ENCODE assay signal across 14 cellular contexts in genomic region chr10:33238643-33239042, GRCh38.
DNase-seq lines count a peak whose midpoint lies in the region; ATAC-seq and TF ChIP-seq lines count a peak whose summit lies in the region.
"Had no signal": no experiment of that assay in that cellular context is flagged by ENCODE, and none has a peak within 500 bp of the region (broad histone marks: within the 10 kb centered on the region; RNA-seq: fewer than 3 reads in every experiment).

No MANE protein-coding gene starts in this region.

- H3K27me3 ChIP-seq in GM23248 (replicated peaks; ENCODE audit: insufficient read depth) (no peaks in the 10 kb centered on the region), SK-N-SH (ENCODE audit: insufficient read depth) (no peaks in the 10 kb centered on the region), psoas muscle (ENCODE audit: insufficient read depth in 3 of 3, low read length in 2 of 3) (no peaks in the 10 kb centered on the region), GM23338 (ENCODE audit: insufficient read depth) (no peaks in the 10 kb centered on the region)
- H3K27me3 ChIP-seq: adrenal gland, stomach had no signal

- H3K4me2 ChIP-seq in GM23248 (ENCODE audit: unreplicated experiment) (peak overlapping the region; percentile 53), SK-N-SH (peak overlapping the region; percentile 68), GM23338 (no peak overlapping the region)

- H3K27me3 Mint-ChIP-seq in GM23338 (ENCODE audit: insufficient read depth, low read depth, poor library complexity), result peaks cover 2% of the 10 kb centered on the region

- CTCF ChIA-PET in SK-N-SH (lab: Yijun Ruan, JAX), result interaction anchor here (0.7 kb wide), 1 partner anchor 18 kb away, joined by 3 read pairs; no protein-coding TSS in a partner anchor

- H2AFZ ChIP-seq in GM23248, result no peak overlapping the region
- no peak overlapping the region for H2AFZ ChIP-seq in SK-N-SH (ENCODE audit: low read depth)
- no peak overlapping the region for H2AFZ ChIP-seq in GM23338

- H3K36me3 ChIP-seq in GM23248 (ENCODE audit: low read depth), result no peaks in the 10 kb centered on the region
- peaks cover 2 to 49% of the 10 kb centered on the region in 2 experiments for H3K36me3 ChIP-seq in SK-N-SH (replicated peaks in 1 of 2; ENCODE audit: control insufficient read depth in 1 of 2, insufficient read depth in 2 of 2, low read length in 1 of 2)
- H3K36me3 ChIP-seq in psoas muscle (ENCODE audit: insufficient read depth in 1 of 2, low read depth in 1 of 2), result peaks cover 0 to 9% of the 10 kb centered on the region in 2 donors
- H3K36me3 ChIP-seq in GM23338 (ENCODE audit: insufficient read depth), result no peaks in the 10 kb centered on the region
- H3K36me3 ChIP-seq: stomach had no signal

- H3K36me3 Mint-ChIP-seq in GM23338 (ENCODE audit: low read depth), result no peaks in the 10 kb centered on the region

- no peaks in the 10 kb centered on the region for H3K9me2 ChIP-seq in GM23248 (ENCODE audit: insufficient read depth)
- H3K9me2 ChIP-seq in SK-N-SH, result no peaks in the 10 kb centered on the region
- H3K9me2 ChIP-seq in GM23338 (ENCODE audit: insufficient read depth), result no peaks in the 10 kb centered on the region

- H3K27ac Mint-ChIP-seq in GM23338, result no peak overlapping the region

- peak in 1 of 2 experiments; percentile 45; a peak in 1 of 4 replicates for TF ChIP-seq EP300 in SK-N-SH (IDR thresholded peaks at IDR 0.05; ENCODE audit: borderline replicate concordance in 1 of 2, low read depth in 1 of 2, low read length in 1 of 2)

- peaks cover 96% of the 10 kb centered on the region for H3F3A ChIP-seq in GM23248 (ENCODE audit: insufficient read depth)
- peaks cover 39% of the 10 kb centered on the region for H3F3A ChIP-seq in SK-N-SH (replicated peaks; ENCODE audit: insufficient read depth)
- no peaks in the 10 kb centered on the region for H3F3A ChIP-seq in GM23338 (replicated peaks; ENCODE audit: low read depth)

- H3K4me1 ChIP-seq in GM23248 (ENCODE audit: insufficient read depth) (peaks cover 85% of the 10 kb centered on the region), SK-N-SH (ENCODE audit: control insufficient read depth in 1 of 2, insufficient read depth in 2 of 2, low read depth in 1 of 2, low read length in 1 of 2) (peaks cover 7 to 53% of the 10 kb centered on the region in 2 experiments), psoas muscle (peaks cover 9% of the 10 kb centered on the region), GM23338 (ENCODE audit: insufficient read depth) (peaks cover 10% of the 10 kb centered on the region; the same call in 1 of the 2 replicates)

- 39 to 56% methylated on average over 3 of the region's 3 CpGs for WGBS in GM23248 (ENCODE audit: low coverage in 1 of 2, low lambda C conversion rate in 2 of 2, missing lambda C conversion rate in 2 of 2), 2 experiments
- WGBS in SK-N-SH (ENCODE audit: low lambda C conversion rate), result 42% methylated on average over 3 of the region's 3 CpGs
- 88 to 94% (median 93%) methylated on average over 3 of the region's 3 CpGs for WGBS in psoas muscle, 3 donors

- no peak overlapping the region for H3K4me3 Mint-ChIP-seq in GM23338
- H3K4me3 Mint-ChIP-seq: CD8-positive, alpha-beta memory T cell had no signal

- H3K4me1 Mint-ChIP-seq in GM23338, result peaks cover 14% of the 10 kb centered on the region
- H3K4me1 Mint-ChIP-seq: CD8-positive, alpha-beta memory T cell had no signal

- in situ Hi-C loops in GM23248 (cut with MboI), result no loop called here

- TF ChIP-seq CTCF in SK-N-SH (IDR thresholded peaks at IDR 0.05), result no peak
- no peak for TF ChIP-seq CTCF in fibroblast of mammary gland (conservative IDR thresholded peaks at IDR 0.05; ENCODE audit: control insufficient read depth, insufficient read depth, low read depth, low read length)
- TF ChIP-seq CTCF in psoas muscle (IDR thresholded peaks at IDR 0.05), result no peak
- TF ChIP-seq CTCF in GM23338 (conservative IDR thresholded peaks at IDR 0.05; ENCODE audit: low read depth in 2 of 2), result no peak

- no peak for TF ChIP-seq RAD21 in SK-N-SH (IDR thresholded peaks at IDR 0.05; ENCODE audit: low read length)

- peak; percentile 91 for DNase-seq in GM23248
- DNase-seq in SK-N-SH, result no peak
- DNase-seq in fibroblast of mammary gland (ENCODE audit: low read depth), result peak; percentile 91
- no peak for DNase-seq in psoas muscle
- DNase-seq in GM23338 (ENCODE audit: low spot score), result no peak
- DNase-seq in NCI-H524 treated with DMSO at 0.1 percent for 48 hours (lab: John Stamatoyannopoulos, UW), result no peak
- DNase-seq in DMS114 treated with DMSO at 0.1 percent for 48 hours (lab: John Stamatoyannopoulos, UW; ENCODE audit: unreplicated experiment), result no peak
- DNase-seq: adrenal gland; CD8-positive, alpha-beta memory T cell; effector CD4-positive, alpha-beta T cell; KG1; NCI-H187; NK-92 treated with Interleukin-12 subunit alpha and Interleukin-12 subunit beta, amount 100 ng/mL, for 24 hours; stomach had no signal

- no peaks in the 10 kb centered on the region for H3K9me3 Mint-ChIP-seq in GM23338
- H3K9me3 Mint-ChIP-seq: CD8-positive, alpha-beta memory T cell had no signal

- intact Hi-C loops in psoas muscle (cut with DNase I), result no loop called here

- H4K20me1 ChIP-seq in GM23248 (ENCODE audit: insufficient read depth) (no peaks in the 10 kb centered on the region), SK-N-SH (ENCODE audit: insufficient read depth) (no peaks in the 10 kb centered on the region), GM23338 (replicated peaks; ENCODE audit: insufficient read depth) (no peaks in the 10 kb centered on the region)

- H3K4me3 ChIP-seq in GM23248 (peak overlapping the region; percentile 37), SK-N-SH (ENCODE audit: low read depth in 2 of 2, low read length in 1 of 2) (peak overlapping the region in 1 of 2 experiments; percentile 18; a peak in 2 of 4 replicates), fibroblast of mammary gland (ENCODE audit: control insufficient read depth, low read depth, low read length) (no peak overlapping the region), psoas muscle (no peak overlapping the region), GM23338 (no peak overlapping the region)
- H3K4me3 ChIP-seq: adrenal gland, stomach had no signal

- POLR2A ChIA-PET in SK-N-SH (lab: Yijun Ruan, JAX), result no interaction called here

- H3K9me3 ChIP-seq in GM23248 (ENCODE audit: low read depth) (no peaks in the 10 kb centered on the region), SK-N-SH (no peaks in the 10 kb centered on the region), psoas muscle (no peaks in the 10 kb centered on the region)
- H3K9me3 ChIP-seq: adrenal gland, stomach had no signal

- no peak for ATAC-seq in psoas muscle
- ATAC-seq in GM23338, result no peak

- H3K9ac ChIP-seq in GM23248 (peak overlapping the region; percentile 65), SK-N-SH (peak overlapping the region; percentile 66; the same call in 1 of the 2 replicates)

- H3K27ac ChIP-seq in GM23248 (peak overlapping the region; percentile 91), SK-N-SH (ENCODE audit: low read depth in 2 of 2, low read length in 1 of 2) (peak overlapping the region; percentile 65 to 92; a peak in 3 of 4 replicates), psoas muscle (peak overlapping the region; percentile 8), GM23338 (ENCODE audit: low read depth) (no peak overlapping the region)
- H3K27ac ChIP-seq: adrenal gland had no signal

- H3K79me2 ChIP-seq in GM23248 (ENCODE audit: insufficient read depth), result peaks cover 55% of the 10 kb centered on the region
- peaks cover 39% of the 10 kb centered on the region for H3K79me2 ChIP-seq in SK-N-SH (ENCODE audit: insufficient read depth)
- H3K79me2 ChIP-seq in GM23338 (replicated peaks; ENCODE audit: insufficient read depth), result no peaks in the 10 kb centered on the region

TF ChIP-seq in SK-N-SH, 30 proteins besides CTCF, POLR2A, EP300 and RAD21 (continues in another document):
- peak; percentile 35; the same call in 1 of the 2 replicates for TF ChIP-seq TEAD4 (IDR thresholded peaks at IDR 0.05; ENCODE audit: borderline replicate concordance, insufficient read depth)
- no peak for TF ChIP-seq JUND (IDR thresholded peaks at IDR 0.05)
- no peak for TF ChIP-seq RCOR1 (IDR thresholded peaks at IDR 0.05; ENCODE audit: low read length)
- 0 out of 2 replicates have a peak, but pooled peaks have one; percentile 41 for TF ChIP-seq MAX (IDR thresholded peaks at IDR 0.05; ENCODE audit: low read depth)
- peak; percentile 60 for TF ChIP-seq TCF12 (IDR thresholded peaks at IDR 0.05)
- peak; percentile 29; the same call in 1 of the 2 replicates for TF ChIP-seq PBX3 (IDR thresholded peaks at IDR 0.05)

TF ChIP-seq in GM23338, 12 proteins besides CTCF, POLR2A, EP300 and RAD21 (continues in another document):
- TF ChIP-seq POLR2AphosphoS5 (IDR thresholded peaks at IDR 0.05; ENCODE audit: low read depth) (no peak), JUNB (IDR thresholded peaks at IDR 0.05; ENCODE audit: unreplicated experiment) (no peak), REST (IDR thresholded peaks at IDR 0.05; ENCODE audit: unreplicated experiment) (no peak), NANOG (IDR thresholded peaks at IDR 0.05; ENCODE audit: borderline replicate concordance) (no peak), EZH2 (IDR thresholded peaks at IDR 0.05; ENCODE audit: low read depth, unreplicated experiment) (no peak), STAT1 (IDR thresholded peaks at IDR 0.05; ENCODE audit: unreplicated experiment) (no peak), CREB1 (CRISPR knock-in tag; IDR thresholded peaks at IDR 0.05; ENCODE audit: low read depth) (no peak), ZNF331 (CRISPR knock-in tag; IDR thresholded peaks at IDR 0.05; ENCODE audit: low read depth) (no peak)

Comparison
In these comparisons a context has a peak if more than half of its experiments do, and no peak if none do; other contexts are left out.
1. DNase-seq: peak in GM23248 (single experiment) and fibroblast of mammary gland (single experiment); none in SK-N-SH (single experiment), psoas muscle (0 of 2), GM23338 (single experiment), NCI-H524 treated with DMSO at 0.1 percent for 48 hours (single experiment) and DMS114 treated with DMSO at 0.1 percent for 48 hours (single experiment).